ENCODE assay signal across 8 cellular contexts in genomic region chr12:40011775-40012129, GRCh38.
DNase-seq lines count a peak whose midpoint lies in the region; ATAC-seq and TF ChIP-seq lines count a peak whose summit lies in the region.

No MANE protein-coding gene starts in this region.

- no peak overlapping the region for H3K27ac ChIP-seq in endodermal cell (ENCODE audit: low read depth, low read length)

- DNase-seq in natural killer cell treated with Interleukin-12 subunit alpha and Interleukin-12 subunit beta and Interleukin-15 and Interleukin-18, amount 100 ng/mL, for 72 hours (ENCODE audit: low spot score), result no peak
- DNase-seq in SW480 (ENCODE audit: low spot score), result no peak
- DNase-seq in ecto neural progenitor cell (ENCODE audit: low spot score), result no peak
- no peak for DNase-seq in endodermal cell

- H3K4me3 Mint-ChIP-seq in activated T-helper 17 cell treated with anti-CD3 and anti-CD28 coated beads, Interleukin-2, amount 50 U/mL, for 72 hours, result peak overlapping the region; percentile 56
- H3K4me3 Mint-ChIP-seq in natural killer cell treated with Interleukin-12 subunit alpha and Interleukin-12 subunit beta and Interleukin-15 and Interleukin-18, amount 100 ng/mL, for 72 hours, result peak overlapping the region; percentile 69
- no peak overlapping the region for H3K4me3 Mint-ChIP-seq in endodermal cell

- H3K27me3 ChIP-seq in endodermal cell (ENCODE audit: control insufficient read depth, insufficient read depth, low read length, poor library complexity, severe bottlenecking), result no peaks in the 10 kb centered on the region

- no peak overlapping the region for H3K9ac ChIP-seq in endodermal cell (ENCODE audit: extremely low read depth, low read length, poor library complexity, severe bottlenecking)

- ATAC-seq in GM19023 (IDR thresholded peaks at IDR 0.05; ENCODE audit: unreplicated experiment) (peak; percentile 22), HG02840 (IDR thresholded peaks at IDR 0.05; ENCODE audit: low FRiP score, unreplicated experiment) (peak; percentile 5), HG03565 (IDR thresholded peaks at IDR 0.05; ENCODE audit: unreplicated experiment) (no peak)
- ATAC-seq in activated T-helper 17 cell treated with anti-CD3 and anti-CD28 coated beads, Interleukin-2, amount 50 U/mL, for 72 hours (replicated peaks), result no peak
- ATAC-seq in natural killer cell treated with Interleukin-12 subunit alpha and Interleukin-12 subunit beta and Interleukin-15 and Interleukin-18, amount 100 ng/mL, for 72 hours, result peak in 1 of 2 donors; percentile 50

- no peaks in the 10 kb centered on the region for H3K9me3 Mint-ChIP-seq in activated T-helper 17 cell treated with anti-CD3 and anti-CD28 coated beads, Interleukin-2, amount 50 U/mL, for 72 hours
- H3K9me3 Mint-ChIP-seq in natural killer cell treated with Interleukin-12 subunit alpha and Interleukin-12 subunit beta and Interleukin-15 and Interleukin-18, amount 100 ng/mL, for 72 hours, result no peaks in the 10 kb centered on the region
- no peaks in the 10 kb centered on the region for H3K9me3 Mint-ChIP-seq in endodermal cell

- no peaks in the 10 kb centered on the region for H3K36me3 ChIP-seq in endodermal cell (ENCODE audit: control insufficient read depth, insufficient read depth, low read length)

- 82 to 84% methylated on average over 3 of the region's 3 CpGs for WGBS in endodermal cell (ENCODE audit: insufficient coverage in 1 of 2, insufficient read length in 1 of 2), 2 experiments

- H3K4me1 ChIP-seq in endodermal cell (ENCODE audit: control insufficient read depth, insufficient read depth, low read length), result no peaks in the 10 kb centered on the region

- H3K4me1 Mint-ChIP-seq in activated T-helper 17 cell treated with anti-CD3 and anti-CD28 coated beads, Interleukin-2, amount 50 U/mL, for 72 hours, result peaks cover 12% of the 10 kb centered on the region
- H3K4me1 Mint-ChIP-seq in natural killer cell treated with Interleukin-12 subunit alpha and Interleukin-12 subunit beta and Interleukin-15 and Interleukin-18, amount 100 ng/mL, for 72 hours (ENCODE audit: low read depth in 2 of 2), result peaks cover 12 to 13% of the 10 kb centered on the region in 2 donors
- peaks cover 9% of the 10 kb centered on the region for H3K4me1 Mint-ChIP-seq in endodermal cell

- no peak for TF ChIP-seq CTCF in endodermal cell (conservative IDR thresholded peaks at IDR 0.05)

- H3K27ac Mint-ChIP-seq in activated T-helper 17 cell treated with anti-CD3 and anti-CD28 coated beads, Interleukin-2, amount 50 U/mL, for 72 hours, result no peak overlapping the region
- H3K27ac Mint-ChIP-seq in natural killer cell treated with Interleukin-12 subunit alpha and Interleukin-12 subunit beta and Interleukin-15 and Interleukin-18, amount 100 ng/mL, for 72 hours, result peak overlapping the region; percentile 23 to 81
- no peak overlapping the region for H3K27ac Mint-ChIP-seq in endodermal cell

- H3K36me3 Mint-ChIP-seq in activated T-helper 17 cell treated with anti-CD3 and anti-CD28 coated beads, Interleukin-2, amount 50 U/mL, for 72 hours (ENCODE audit: low read depth), result no peaks in the 10 kb centered on the region
- H3K36me3 Mint-ChIP-seq in natural killer cell treated with Interleukin-12 subunit alpha and Interleukin-12 subunit beta and Interleukin-15 and Interleukin-18, amount 100 ng/mL, for 72 hours, result no peaks in the 10 kb centered on the region
- no peaks in the 10 kb centered on the region for H3K36me3 Mint-ChIP-seq in endodermal cell (ENCODE audit: low read depth)

- H3K9me3 ChIP-seq in endodermal cell (ENCODE audit: control insufficient read depth, low read length), result no peaks in the 10 kb centered on the region

- no peaks in the 10 kb centered on the region for H3K27me3 Mint-ChIP-seq in activated T-helper 17 cell treated with anti-CD3 and anti-CD28 coated beads, Interleukin-2, amount 50 U/mL, for 72 hours
- no peaks in the 10 kb centered on the region for H3K27me3 Mint-ChIP-seq in natural killer cell treated with Interleukin-12 subunit alpha and Interleukin-12 subunit beta and Interleukin-15 and Interleukin-18, amount 100 ng/mL, for 72 hours
- H3K27me3 Mint-ChIP-seq in endodermal cell (ENCODE audit: insufficient read depth), result no peaks in the 10 kb centered on the region

- H3K4me3 ChIP-seq in endodermal cell (ENCODE audit: low read length), result no peak overlapping the region

Comparison
In these comparisons a context has a peak if more than half of its experiments do, and no peak if none do; other contexts are left out.
1. ATAC-seq: peak in GM19023 (single experiment) and HG02840 (single experiment); none in activated T-helper 17 cell treated with anti-CD3 and anti-CD28 coated beads, Interleukin-2, amount 50 U/mL, for 72 hours (single experiment) and HG03565 (single experiment).
2. H3K27ac Mint-ChIP-seq: peak in natural killer cell treated with Interleukin-12 subunit alpha and Interleukin-12 subunit beta and Interleukin-15 and Interleukin-18, amount 100 ng/mL, for 72 hours (2 of 2); none in activated T-helper 17 cell treated with anti-CD3 and anti-CD28 coated beads, Interleukin-2, amount 50 U/mL, for 72 hours (single experiment) and endodermal cell (single experiment).